25 cellular contexts compared by ENCODE assay signal in the genomic region with DNA sequence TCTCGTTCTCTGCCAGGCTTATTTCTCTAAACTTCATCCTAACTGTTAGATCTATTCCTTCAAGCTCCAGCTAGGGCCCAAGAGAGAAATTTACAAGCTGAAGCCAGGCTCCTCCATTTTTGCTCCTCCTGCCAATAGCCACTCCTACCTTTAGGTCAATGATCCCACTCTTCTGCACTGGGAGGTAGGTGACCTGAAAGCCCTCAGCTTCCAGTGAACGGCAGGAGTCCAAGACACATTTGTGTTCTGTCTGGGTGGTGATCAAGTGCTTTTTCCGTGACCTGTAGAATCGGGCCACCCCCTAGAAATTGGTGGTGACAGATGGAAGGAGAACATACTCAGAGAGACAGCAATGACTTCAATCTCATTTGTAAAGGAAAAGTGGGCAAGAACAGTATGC.
"Had no signal": no experiment of that assay in that cellular context is flagged by ENCODE, and none has a peak within 500 bp of the region (broad histone marks: within the 10 kb centered on the region; RNA-seq: fewer than 3 reads in every experiment).

No MANE protein-coding gene starts in this region.

- H3K27me3 ChIP-seq: ascending aorta, cardiac muscle cell, colonic mucosa, gastrocnemius medialis, spleen, testis, transverse colon, vagina had no signal

- H3K9me3 Mint-ChIP-seq: activated B cell treated with CpG ODN at 0.5 μM for 24 hours; activated T-helper 2 cell treated with anti-CD3 and anti-CD28 coated beads, Interferon-gamma antibody, Interleukin-2, Interleukin-4, amounts not matched to agents 10 μg/mL and 5 μg/mL and 100 μg/mL, durations not matched to agents 14 hours and 24 hours and 36 hours; brain; naive B cell; T-cell; T-helper 2 cell treated with Interferon-gamma antibody and Interleukin-4, amounts not matched to agents 5 μg/mL and 100 μg/mL, for 36 hours had no signal

- H3K36me3 ChIP-seq: colonic mucosa had no signal

- H3K4me1 Mint-ChIP-seq: activated B cell treated with CpG ODN at 0.5 μM for 24 hours, brain, naive B cell had no signal

- H3K27me3 Mint-ChIP-seq: activated B cell treated with CpG ODN at 0.5 μM for 24 hours; activated naive CD8-positive, alpha-beta T cell; brain; naive B cell; T-cell had no signal

- H3K4me3 Mint-ChIP-seq: activated B cell treated with CpG ODN at 0.5 μM for 24 hours; activated naive CD8-positive, alpha-beta T cell; brain; naive B cell; T-cell; T-helper 2 cell treated with Interferon-gamma antibody and Interleukin-4, amounts not matched to agents 5 μg/mL and 100 μg/mL, for 36 hours had no signal

- H3K9me3 ChIP-seq: ascending aorta, colonic mucosa, gastrocnemius medialis, psoas muscle, spleen, testis, transverse colon, vagina had no signal

- DNase-seq: activated B cell treated with CpG ODN at 0.5 μM for 24 hours; activated CD4-positive, alpha-beta T cell treated with anti-CD3 and anti-CD28 coated beads, Interleukin-2, amount 50 U/mL, for 1 hour; cerebellar nuclear complex; colonic mucosa; effector CD8-positive, alpha-beta T cell; gastrocnemius medialis; glutamatergic neuron; islet precursor cell; left ventricle myocardium superior; mammary epithelial cell; naive B cell; psoas muscle; spleen; stimulated activated naive CD4-positive, alpha-beta T cell treated with Interleukin-2 at 50 U/mL for 16 hours; T-cell; testis; transverse colon had no signal

- H3K4me1 ChIP-seq: ascending aorta, colonic mucosa, gastrocnemius medialis, parathyroid adenoma, psoas muscle, spleen, testis, transverse colon, vagina had no signal

- H3K4me3 ChIP-seq: ascending aorta, cardiac muscle cell, colonic mucosa, gastrocnemius medialis, psoas muscle, spleen, testis, transverse colon, vagina had no signal

- ATAC-seq: gastrocnemius medialis, left ventricle myocardium superior, psoas muscle, T-cell had no signal

- H3K27ac Mint-ChIP-seq: activated B cell treated with CpG ODN at 0.5 μM for 24 hours; activated naive CD8-positive, alpha-beta T cell; activated T-helper 2 cell treated with anti-CD3 and anti-CD28 coated beads, Interferon-gamma antibody, Interleukin-2, Interleukin-4, amounts not matched to agents 10 μg/mL and 5 μg/mL and 100 μg/mL, durations not matched to agents 14 hours and 24 hours and 36 hours; brain; naive B cell; T-cell; T-helper 2 cell treated with Interferon-gamma antibody and Interleukin-4, amounts not matched to agents 5 μg/mL and 100 μg/mL, for 36 hours had no signal

- H3K27ac ChIP-seq: ascending aorta, cardiac muscle cell, colonic mucosa, gastrocnemius medialis, parathyroid adenoma, psoas muscle, spleen, testis, transverse colon, vagina had no signal
